8 cellular contexts compared by ENCODE assay signal in genomic region chr21:42973991-42974831, GRCh38. TPM values are rescaled to one million over a fixed set of nuclear protein-coding genes. Genes with fewer than 3 reads are reported as not detected.
DNase-seq lines count a peak whose midpoint lies in the region; ATAC-seq and TF ChIP-seq lines count a peak whose summit lies in the region.

TSS of gene PKNOX1 (plus strand) at chr21:42974562. CDS start at chr21:43004382, 29,820 bp downstream.

- H3K4me3 ChIP-seq in epithelial cell of esophagus (ENCODE audit: low read length) (peak within 1 kb of the TSS; percentile 68), mononuclear cell (ENCODE audit: low read length) (peak within 1 kb of the TSS; percentile 67)

- TF ChIP-seq RAD21 in Ishikawa (IDR thresholded peaks at IDR 0.05; ENCODE audit: low read depth), result no peak

- TF ChIP-seq EP300 in Ishikawa (IDR thresholded peaks at IDR 0.05; ENCODE audit: borderline replicate concordance), result peak; percentile 59; the same call in 1 of the 2 replicates

- H3K4me1 ChIP-seq in mononuclear cell (ENCODE audit: insufficient read depth, low read length), result peaks cover 12% of the 10 kb centered on the region

- H3K9me3 ChIP-seq in mononuclear cell (ENCODE audit: low read depth, low read length), result no peaks in the 10 kb centered on the region

- no peaks in the 10 kb centered on the region for H3K27me3 ChIP-seq in mononuclear cell (ENCODE audit: insufficient read depth, low read length)

- no peak for TF ChIP-seq CTCF in epithelial cell of esophagus (IDR thresholded peaks at IDR 0.05; ENCODE audit: insufficient read depth, low read depth, low read length, missing control alignments)

- DNase-seq in DMS153 treated with DMSO at 0.1 percent for 48 hours (lab: John Stamatoyannopoulos, UW; ENCODE audit: unreplicated experiment) (peak; percentile 98), OCI-M2 (lab: John Stamatoyannopoulos, UW; ENCODE audit: unreplicated experiment) (peak; percentile 100), activated T-cell treated with anti-CD3 and anti-CD28 coated beads for 4 hours (peak; percentile 98), epithelial cell of esophagus (ENCODE audit: low read depth) (peak; percentile 99)
- DNase-seq in stimulated activated CD8-positive, alpha-beta memory T cell treated with anti-CD3 and anti-CD28 coated beads, Interleukin-2, amount 100 ng/mL, for 48 hours (ENCODE audit: low read depth in 2 of 2), result peak; percentile 98

- ATAC-seq in GM21619 (IDR thresholded peaks at IDR 0.05; ENCODE audit: unreplicated experiment), result peak; percentile 80

TF ChIP-seq in Ishikawa, 13 proteins besides CTCF, POLR2A, EP300 and RAD21:
- TF ChIP-seq CREB1 (IDR thresholded peaks at IDR 0.05; ENCODE audit: low read depth) (peak; percentile 89), TAF1 (IDR thresholded peaks at IDR 0.05; ENCODE audit: low read depth) (no peak; the same call in 1 of the 2 replicates), REST (IDR thresholded peaks at IDR 0.05; ENCODE audit: low read depth) (no peak), TCF12 (IDR thresholded peaks at IDR 0.05; ENCODE audit: low read depth) (no peak; the same call in 1 of the 2 replicates), FOXM1 (IDR thresholded peaks at IDR 0.05; ENCODE audit: borderline replicate concordance, low read depth) (no peak), ZBTB7A (IDR thresholded peaks at IDR 0.05; ENCODE audit: low read depth) (no peak), NFIC (IDR thresholded peaks at IDR 0.05) (no peak), USF1 (IDR thresholded peaks at IDR 0.05) (peak; percentile 89), YY1 (IDR thresholded peaks at IDR 0.05; ENCODE audit: low read depth) (no peak), MAX (IDR thresholded peaks at IDR 0.05) (peak; percentile 87), EGR1 (IDR thresholded peaks at IDR 0.05) (no peak), TEAD4 (IDR thresholded peaks at IDR 0.05) (no peak), CEBPB (IDR thresholded peaks at IDR 0.05) (no peak)

RNA-seq across cellular contexts. Expression of gene PKNOX1, which starts in this region (rescaled TPM):
- 4.8 TPM for total RNA-seq in mononuclear cell

Comparison
In these comparisons a context has a peak if more than half of its experiments do, and no peak if none do; other contexts are left out.
1. Peak in every context shown above with its lines: DNase-seq, ATAC-seq and H3K4me3 ChIP-seq.